In genomic region chr2:219453691-219454131, GRCh38 we compare ENCODE assay signal across 8 cellular contexts. TPM values are rescaled to one million over a fixed set of nuclear protein-coding genes. Genes with fewer than 3 reads are reported as not detected.
A peak's percentile ranks its signal among the peaks of the same experiment; 100 is the strongest.
DNase-seq lines count a peak whose midpoint lies in the region; ATAC-seq, FAIRE-seq and TF ChIP-seq lines count a peak whose summit lies in the region.
"Had no signal": no experiment of that assay in that cellular context is flagged by ENCODE, and none has a peak within 500 bp of the region (broad histone marks: within the 10 kb centered on the region; RNA-seq: fewer than 3 reads in every experiment).

No MANE protein-coding gene starts in this region.

- no peak for TF ChIP-seq CTCF in upper lobe of right lung (IDR thresholded peaks at IDR 0.05)

- FAIRE-seq in HTR-8/SVneo (lab: Jason Lieb, UNC), result peak; percentile 79

- H3K27ac ChIP-seq in layer of hippocampus (ENCODE audit: low read depth, low read length), result peak overlapping the region; percentile 78
- H3K27ac ChIP-seq in upper lobe of right lung, result peak overlapping the region; percentile 18

- H3K27me3 ChIP-seq in layer of hippocampus (ENCODE audit: control insufficient read depth, insufficient read depth, low read length) (peaks cover 2% of the 10 kb centered on the region), upper lobe of right lung (peaks cover 14% of the 10 kb centered on the region)

- intact Hi-C loops in upper lobe of right lung (cut with DNase I), result no loop called here

- no peak overlapping the region for H3K4me3 ChIP-seq in upper lobe of right lung

- H3K9me3 ChIP-seq in upper lobe of right lung, result no peaks in the 10 kb centered on the region

- H3K4me1 ChIP-seq in upper lobe of right lung, result no peaks in the 10 kb centered on the region

- ATAC-seq in upper lobe of right lung, result no peak
- ATAC-seq in HG03025 (IDR thresholded peaks at IDR 0.05; ENCODE audit: low FRiP score, unreplicated experiment), result no peak
- ATAC-seq in HG02840 (IDR thresholded peaks at IDR 0.05; ENCODE audit: low FRiP score, unreplicated experiment), result no peak

- DNase-seq in HTR-8/SVneo (ENCODE audit: insufficient read length, low spot score) (peak; percentile 72), astrocyte of the hippocampus (ENCODE audit: low read depth, low spot score) (peak; percentile 95), upper lobe of right lung (no peak), D341Med (ENCODE audit: low spot score) (no peak)
- DNase-seq: NCI-H187 had no signal

- H3K36me3 ChIP-seq in upper lobe of right lung, result no peaks in the 10 kb centered on the region

RNA-seq across cellular contexts. Expression of gene SPEG, which starts 19.1 kb away (rescaled TPM):
- 5.6 TPM for total RNA-seq in upper lobe of right lung

RNA-seq across cellular contexts. Expression of gene DES, which starts 35.5 kb away (rescaled TPM):
- total RNA-seq in upper lobe of right lung, result 59.4 TPM

RNA-seq across cellular contexts. Expression of gene GMPPA, which starts 45.0 kb away (rescaled TPM):
- total RNA-seq in upper lobe of right lung, result 25.3 TPM

Comparison
In these comparisons a context has a peak if more than half of its experiments do, and no peak if none do; other contexts are left out.
1. DNase-seq: peak in HTR-8/SVneo (single experiment) and astrocyte of the hippocampus (single experiment); none in upper lobe of right lung (single experiment) and D341Med (single experiment).